Comparison of ENCODE assay signal across 14 cellular contexts in the genomic region with DNA sequence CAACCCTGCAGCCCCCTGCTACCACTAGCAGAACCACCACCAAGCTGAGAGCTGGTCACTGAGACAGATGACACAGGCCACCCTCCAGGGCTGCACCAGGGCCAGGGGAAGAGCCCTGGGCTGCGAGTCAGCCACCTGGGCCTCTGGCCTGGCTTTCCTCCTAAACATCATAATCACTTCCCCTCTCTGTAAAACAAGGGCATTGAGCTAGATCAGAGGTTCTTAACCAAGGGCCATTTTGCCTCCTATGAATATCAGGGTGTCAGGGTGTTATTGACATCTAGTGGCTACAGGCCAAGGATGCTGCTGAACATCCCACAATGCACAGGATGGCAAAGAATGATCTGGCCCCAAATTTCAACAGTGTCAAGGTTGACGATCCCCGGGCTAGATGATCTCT.
"Had no signal": no experiment of that assay in that cellular context is flagged by ENCODE, and none has a peak within 500 bp of the region (broad histone marks: within the 10 kb centered on the region; RNA-seq: fewer than 3 reads in every experiment).

No MANE protein-coding gene starts in this region.

- ATAC-seq: left lobe of liver had no signal

- H3K4me3 ChIP-seq: suprapubic skin had no signal

- H3K27me3 Mint-ChIP-seq: activated CD4-positive, alpha-beta T cell treated with anti-CD3 and anti-CD28 coated beads, Interleukin-2, amount 10 ng/mL, durations not matched to agents 24 days and 14 days had no signal

- H3K9me3 ChIP-seq: suprapubic skin had no signal

- H3K4me3 Mint-ChIP-seq: activated CD4-positive, alpha-beta T cell treated with anti-CD3 and anti-CD28 coated beads, Interleukin-2, amount 10 ng/mL, durations not matched to agents 24 days and 14 days; activated T-helper 1 cell treated with anti-CD3 and anti-CD28 coated beads, Interleukin-12 subunit alpha, Interleukin-12 subunit beta, Interleukin-2, Interleukin-4 antibody, amounts not matched to agents 30 ng/mL and 10 ng/mL and 1 ng/mL, durations not matched to agents 14 hours and 24 hours and 36 hours; endodermal cell had no signal

- FAIRE-seq: astrocyte, islet of Langerhans had no signal

- H3K27ac ChIP-seq: suprapubic skin had no signal

- H3K27ac Mint-ChIP-seq: activated CD4-positive, alpha-beta T cell treated with anti-CD3 and anti-CD28 coated beads, Interleukin-2, amount 10 ng/mL, durations not matched to agents 24 days and 14 days; activated T-helper 1 cell treated with anti-CD3 and anti-CD28 coated beads, Interleukin-12 subunit alpha, Interleukin-12 subunit beta, Interleukin-2, Interleukin-4 antibody, amounts not matched to agents 30 ng/mL and 10 ng/mL and 1 ng/mL, durations not matched to agents 14 hours and 24 hours and 36 hours; endodermal cell had no signal

- DNase-seq: activated CD4-positive, alpha-beta T cell treated with anti-CD3 and anti-CD28 coated beads, Interleukin-2, amount 10 ng/mL, durations not matched to agents 24 days and 14 days; activated CD4-positive, CD25-positive, alpha-beta regulatory T cell; activated naive CD4-positive, alpha-beta T cell; endodermal cell; erythroblast; stimulated activated CD4-positive, alpha-beta T cell treated with anti-CD3 and anti-CD28 coated beads, Interleukin-2, amount 100 ng/mL, for 48 hours; stimulated activated naive CD4-positive, alpha-beta T cell; T-helper 2 cell; trophoblast cell had no signal

- H3K9me3 Mint-ChIP-seq: activated CD4-positive, alpha-beta T cell treated with anti-CD3 and anti-CD28 coated beads, Interleukin-2, amount 10 ng/mL, durations not matched to agents 24 days and 14 days; activated T-helper 1 cell treated with anti-CD3 and anti-CD28 coated beads, Interleukin-12 subunit alpha, Interleukin-12 subunit beta, Interleukin-2, Interleukin-4 antibody, amounts not matched to agents 30 ng/mL and 10 ng/mL and 1 ng/mL, durations not matched to agents 14 hours and 24 hours and 36 hours; endodermal cell had no signal

- H3K27me3 ChIP-seq: suprapubic skin had no signal
